Comparison of ENCODE assay signal across 8 cellular contexts in the genomic region with DNA sequence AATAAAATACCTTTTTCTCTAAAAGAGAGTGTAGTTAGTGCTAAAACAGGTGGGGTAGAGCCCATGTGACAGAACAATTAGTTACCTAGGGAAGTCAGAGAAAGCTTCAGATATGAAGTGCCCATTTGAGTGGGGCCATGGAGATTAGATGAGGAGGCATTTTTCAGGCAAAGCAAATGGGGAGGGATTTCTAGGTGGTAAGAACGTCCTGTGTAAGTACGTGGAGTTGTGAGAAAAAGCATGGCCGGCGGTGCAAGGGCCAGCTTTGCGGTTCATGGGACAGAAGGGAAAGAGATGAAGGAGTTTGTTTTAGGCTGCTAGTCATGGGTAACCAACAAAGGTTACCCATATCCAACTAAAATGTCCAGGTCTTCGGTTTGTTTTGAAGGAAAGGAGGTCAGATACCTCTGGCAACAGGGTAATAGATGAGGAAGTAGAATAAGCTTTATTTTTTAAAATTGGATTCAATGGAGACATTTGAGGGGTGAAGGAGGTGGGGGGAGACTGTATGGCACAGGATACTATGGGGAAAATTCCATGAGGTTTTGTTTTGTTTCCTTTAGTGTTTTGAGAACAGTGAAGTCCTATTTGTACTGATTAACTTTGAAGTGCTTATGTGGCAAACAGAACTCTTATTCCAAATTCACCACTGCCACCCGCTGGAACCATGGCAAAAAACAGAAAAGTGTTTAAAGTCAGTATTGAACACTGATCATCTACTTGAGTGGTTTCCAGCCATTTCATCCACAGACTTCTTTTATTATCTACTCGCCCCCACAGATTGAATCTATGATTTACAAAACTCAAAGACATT. TPM values are rescaled to one million over a fixed set of nuclear protein-coding genes. Genes with fewer than 3 reads are reported as not detected.
A peak's percentile ranks its signal among the peaks of the same experiment; 100 is the strongest.
DNase-seq lines count a peak whose midpoint lies in the region; ATAC-seq and TF ChIP-seq lines count a peak whose summit lies in the region.

No MANE protein-coding gene starts in this region.

- DNase-seq in Caki2 (ENCODE audit: low read depth) (peak; percentile 57), IMR-90 (peak; percentile 48), medulla oblongata (ENCODE audit: extremely low spot score) (peak; percentile 23), coronary artery (ENCODE audit: low spot score) (no peak), gastrocnemius medialis (no peak)

- H2BK120ac ChIP-seq in IMR-90 (ENCODE audit: low read depth, low read length) = peak overlapping the region; percentile 38; the same call in 1 of the 2 replicates

- no peaks in the 10 kb centered on the region for H3K79me1 ChIP-seq in IMR-90 (ENCODE audit: low read depth in 1 of 2, low read length in 2 of 2)

- H3K9me1 ChIP-seq in IMR-90 (ENCODE audit: insufficient read depth, low read length) = no peaks in the 10 kb centered on the region

- peaks cover 9% of the 10 kb centered on the region for H3K27me3 ChIP-seq in IMR-90 (ENCODE audit: control insufficient read depth, insufficient read depth, low read length)
- H3K27me3 ChIP-seq in gastrocnemius medialis = peaks cover 0 to 2% (median 0%) of the 10 kb centered on the region in 3 donors

- TF ChIP-seq POLR2A in IMR-90 (IDR thresholded peaks at IDR 0.05; ENCODE audit: low read depth, low read length) (no peak), gastrocnemius medialis (IDR thresholded peaks at IDR 0.05) (no peak)

- H3K56ac ChIP-seq in IMR-90 (ENCODE audit: extremely low read depth, insufficient read depth, low read length) = no peak overlapping the region

- no peak overlapping the region for H3K27ac ChIP-seq in IMR-90 (ENCODE audit: insufficient read depth, low read length)
- peak overlapping the region; percentile 40 for H3K27ac ChIP-seq in VCaP
- H3K27ac ChIP-seq in coronary artery = no peak overlapping the region
- H3K27ac ChIP-seq in gastrocnemius medialis = no peak overlapping the region

- no peak overlapping the region for H2BK15ac ChIP-seq in IMR-90 (ENCODE audit: low read depth, low read length)

- no peaks in the 10 kb centered on the region for H4K20me1 ChIP-seq in IMR-90 (ENCODE audit: insufficient read depth, low read length)

- H2BK20ac ChIP-seq in IMR-90 (ENCODE audit: low read depth, low read length) = no peak overlapping the region

- TF ChIP-seq RAD21 in IMR-90 (IDR thresholded peaks at IDR 0.05; ENCODE audit: low read length) = peak; percentile 64

- dilution Hi-C loops in IMR-90 (cut with HindIII; ENCODE audit: low sequenced_read_pairs, unreplicated experiment) = no loop called here

- no peak overlapping the region for H4K91ac ChIP-seq in IMR-90 (ENCODE audit: insufficient read depth, low read depth, low read length)

- no peak overlapping the region for H3K9ac ChIP-seq in IMR-90 (ENCODE audit: low read depth, low read length)

- no peak overlapping the region for H3K18ac ChIP-seq in IMR-90 (ENCODE audit: low read depth, low read length)

- no peaks in the 10 kb centered on the region for H3K36me3 ChIP-seq in IMR-90 (ENCODE audit: control insufficient read depth, insufficient read depth, low read length)
- H3K36me3 ChIP-seq in gastrocnemius medialis = no peaks in the 10 kb centered on the region

- H3K14ac ChIP-seq in IMR-90 (replicated peaks; ENCODE audit: low read depth, low read length) = no peak overlapping the region

- H3K9me3 ChIP-seq in IMR-90 (ENCODE audit: control insufficient read depth, insufficient read depth, low read length) (no peaks in the 10 kb centered on the region), gastrocnemius medialis (no peaks in the 10 kb centered on the region)

- in situ Hi-C loops in Caki2 (cut with HindIII; ENCODE audit: low pct_unique_long_range_greater_than_20kb, low sequenced_read_pairs) (no loop called here), IMR-90 (cut with MboI; ENCODE audit: low sequenced_read_pairs) (no loop called here), gastrocnemius medialis (cut with MboI; ENCODE audit: low sequenced_read_pairs in 4 of 4) (no loop called here)

- POLR2A ChIA-PET in IMR-90 (lab: Charles Lee; ENCODE audit: unreplicated experiment) = interaction anchor here (0.7 kb wide), 1 partner anchor 38 kb away, joined by 12 read pairs; no protein-coding TSS in a partner anchor

- TF ChIP-seq CTCF in IMR-90 (conservative IDR thresholded peaks at IDR 0.05; ENCODE audit: low read depth, low read length) (peak; percentile 50), VCaP (conservative IDR thresholded peaks at IDR 0.05) (peak; percentile 76), coronary artery (IDR thresholded peaks at IDR 0.05) (no peak), gastrocnemius medialis (IDR thresholded peaks at IDR 0.05 in 4 of 5, conservative IDR thresholded peaks at IDR 0.05 in 1 of 5) (no peak)

- H3K4me1 ChIP-seq in IMR-90 (ENCODE audit: control insufficient read depth, insufficient read depth, low read length) = no peaks in the 10 kb centered on the region
- no peaks in the 10 kb centered on the region for H3K4me1 ChIP-seq in gastrocnemius medialis

- H2AFZ ChIP-seq in IMR-90 (replicated peaks; ENCODE audit: low read length, poor library complexity) = no peak overlapping the region

- CTCF ChIA-PET in IMR-90 (lab: Yijun Ruan, JAX) = interaction anchor here (0.6 to 1.3 kb wide), 5 partner anchors 11 to 274 kb away, joined by 3 to 5 read pairs (median 4); no protein-coding TSS in a partner anchor

- H3K4me2 ChIP-seq in IMR-90 (ENCODE audit: low read depth, low read length) = no peak overlapping the region

- no peak overlapping the region for H2AK5ac ChIP-seq in IMR-90 (ENCODE audit: low read depth, low read length)

- no peak overlapping the region for H2AK9ac ChIP-seq in IMR-90 (replicated peaks; ENCODE audit: low read depth, low read length, poor library complexity)

- BruUV-seq in IMR-90 (replicated peaks; lab: Mats Ljungman, UMichigan) = no TSS peak

- H3K23ac ChIP-seq in IMR-90 (ENCODE audit: low read depth, low read length) = no peak overlapping the region

- H3K4me3 ChIP-seq in IMR-90 (ENCODE audit: insufficient read depth, low read depth, low read length) (no peak overlapping the region), coronary artery (no peak overlapping the region), gastrocnemius medialis (no peak overlapping the region)

- no peak overlapping the region for H2BK5ac ChIP-seq in IMR-90 (ENCODE audit: low read depth, low read length, poor library complexity, severe bottlenecking)

- intact Hi-C loops in IMR-90 (cut with micrococcal nuclease) (loop anchor here (1.0 kb wide), 1 partner anchor 266 kb away; no protein-coding TSS in a partner anchor), gastrocnemius medialis (cut with DNase I; ENCODE audit: low total_unique reads) (no loop called here)

- no peak overlapping the region for H3K4ac ChIP-seq in IMR-90 (ENCODE audit: low read depth, low read length)

- 62% methylated on average over 4 of the region's 8 CpGs; no CpG with 5 or more reads in 1 of the 2 experiments for WGBS in IMR-90 (ENCODE audit: extremely low coverage in 2 of 2, insufficient read length in 1 of 2), 2 experiments

- 0 out of 4 replicates have a peak overlapping the region, but pooled peaks of 1 of the 2 experiments have one; percentile 0 for H4K8ac ChIP-seq in IMR-90 (ENCODE audit: low read depth in 2 of 2, low read length in 2 of 2)

- H4K5ac ChIP-seq in IMR-90 (ENCODE audit: low read depth, low read length) = no peak overlapping the region

- ATAC-seq in IMR-90 (ENCODE audit: low read depth) (peak; percentile 89), HG03342 (IDR thresholded peaks at IDR 0.05; ENCODE audit: unreplicated experiment) (no peak), HG03469 (IDR thresholded peaks at IDR 0.05; ENCODE audit: unreplicated experiment) (no peak), gastrocnemius medialis (no peak)

TF ChIP-seq in IMR-90, 13 proteins besides CTCF, POLR2A, EP300 and RAD21 (continues in another document):
- TF ChIP-seq NFE2L2 (IDR thresholded peaks at IDR 0.05; ENCODE audit: low read depth, low read length) = no peak
- no peak for TF ChIP-seq MXI1 (IDR thresholded peaks at IDR 0.05; ENCODE audit: borderline replicate concordance, low read depth, low read length)
- TF ChIP-seq RCOR1 (IDR thresholded peaks at IDR 0.05; ENCODE audit: insufficient replicate concordance, low read length) = no peak
- no peak for TF ChIP-seq BHLHE40 (IDR thresholded peaks at IDR 0.05; ENCODE audit: low read depth, low read length)
- no peak for TF ChIP-seq RFX5 (IDR thresholded peaks at IDR 0.05; ENCODE audit: low read depth, low read length)
- TF ChIP-seq MAZ (IDR thresholded peaks at IDR 0.05; ENCODE audit: borderline replicate concordance, low read depth, low read length) = no peak
- TF ChIP-seq FOS (IDR thresholded peaks at IDR 0.05; ENCODE audit: low read depth, low read length) = no peak
- no peak for TF ChIP-seq CEBPB (IDR thresholded peaks at IDR 0.05; ENCODE audit: low read depth, low read length)
- TF ChIP-seq, protein P1, sequence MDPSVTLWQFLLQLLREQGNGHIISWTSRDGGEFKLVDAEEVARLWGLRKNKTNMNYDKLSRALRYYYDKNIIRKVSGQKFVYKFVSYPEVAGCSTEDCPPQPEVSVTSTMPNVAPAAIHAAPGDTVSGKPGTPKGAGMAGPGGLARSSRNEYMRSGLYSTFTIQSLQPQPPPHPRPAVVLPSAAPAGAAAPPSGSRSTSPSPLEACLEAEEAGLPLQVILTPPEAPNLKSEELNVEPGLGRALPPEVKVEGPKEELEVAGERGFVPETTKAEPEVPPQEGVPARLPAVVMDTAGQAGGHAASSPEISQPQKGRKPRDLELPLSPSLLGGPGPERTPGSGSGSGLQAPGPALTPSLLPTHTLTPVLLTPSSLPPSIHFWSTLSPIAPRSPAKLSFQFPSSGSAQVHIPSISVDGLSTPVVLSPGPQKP (IDR thresholded peaks at IDR 0.05; ENCODE audit: borderline replicate concordance, low read depth, low read length) = no peak

RNA-seq across cellular contexts. Expression of a gene that starts 10.0 kb away (rescaled TPM):
- 5.6 and 6.7 TPM in 2 replicates for total RNA-seq in Caki2 (2014; rRNA removed; shearing (Covaris generic); ENCODE audit: low replicate concordance)
- total RNA-seq in IMR-90 (2012; rRNA removed) (5.0 and 16.1 TPM in 2 replicates), gastrocnemius medialis (1 to 10 TPM; 2.3 to 4.6 (median 3.4) TPM)
- 27.4 and 27.9 TPM in 2 replicates for polyA plus RNA-seq in IMR-90 (2012; rRNA removed)
- polyA plus RNA-seq in IMR-90 (2012; cell fraction: cytosol; rRNA removed) = 10.6 and 17.5 TPM in 2 replicates
- polyA plus RNA-seq in IMR-90 (2012; cell fraction: nucleus; rRNA removed; ENCODE audit: low replicate concordance) = 2.8 and 8.7 TPM in 2 replicates

RNA-seq across cellular contexts. Expression of a gene that starts 58.2 kb away (rescaled TPM):
- total RNA-seq in Caki2 (2014; rRNA removed; shearing (Covaris generic); ENCODE audit: low replicate concordance) = 70.3 and 91.7 TPM in 2 replicates
- total RNA-seq in IMR-90 (2012; rRNA removed) (38.6 and 56.6 TPM in 2 replicates), gastrocnemius medialis (1 to 10 TPM; 4.0 to 10.0 (median 5.7) TPM)
- polyA plus RNA-seq in IMR-90 (2012; rRNA removed) = 41.9 and 54.6 TPM in 2 replicates
- 31.5 and 63.6 TPM in 2 replicates for polyA plus RNA-seq in IMR-90 (2012; cell fraction: cytosol; rRNA removed)
- polyA plus RNA-seq in IMR-90 (2012; cell fraction: nucleus; rRNA removed; ENCODE audit: low replicate concordance) = 26.9 and 52.8 TPM in 2 replicates

Comparison
In these comparisons a context has a peak if more than half of its experiments do, and no peak if none do; other contexts are left out.
1. DNase-seq: peak in Caki2 (single experiment), IMR-90 (single experiment) and medulla oblongata (single experiment); none in coronary artery (single experiment) and gastrocnemius medialis (0 of 2).
2. CTCF ChIP-seq: peak in IMR-90 (single experiment) and VCaP (single experiment); none in coronary artery (single experiment) and gastrocnemius medialis (0 of 5).